ENCODE assay signal across 10 cellular contexts in genomic region chr20:38723982-38724602, GRCh38. TPM values are rescaled to one million over a fixed set of nuclear protein-coding genes. Genes with fewer than 3 reads are reported as not detected.
DNase-seq lines count a peak whose midpoint lies in the region; ATAC-seq and TF ChIP-seq lines count a peak whose summit lies in the region.
"Had no signal": no experiment of that assay in that cellular context is flagged by ENCODE, and none has a peak within 500 bp of the region (broad histone marks: within the 10 kb centered on the region; RNA-seq: fewer than 3 reads in every experiment).

SLC32A1 (plus strand) TSS chr20:38724486; CDS start chr20:38724725, 239 bp downstream.

- H3K27ac Mint-ChIP-seq in WTC11 = no peak within 1 kb of the TSS

- 2% methylated on average over 57 of the region's 58 CpGs for WGBS in thymus

- H3K4me3 Mint-ChIP-seq in WTC11 = peak within 1 kb of the TSS; percentile 74

- H3K4me3 ChIP-seq in left ventricle myocardium inferior (peak within 1 kb of the TSS; percentile 25), thymus (ENCODE audit: low read length) (peak within 1 kb of the TSS; percentile 37), PC-9 (no peak within 1 kb of the TSS)

- H3K9me3 ChIP-seq in left ventricle myocardium inferior (replicated peaks) (no peaks in the 10 kb centered on the region), thymus (ENCODE audit: control insufficient read depth) (peaks cover 6% of the 10 kb centered on the region), PC-9 (ENCODE audit: insufficient read depth, low read depth) (no peaks in the 10 kb centered on the region)
- H3K9me3 ChIP-seq: esophagus muscularis mucosa had no signal

- no peaks in the 10 kb centered on the region for H3K9me3 Mint-ChIP-seq in WTC11

- no TSS peak for BruUV-seq in PC-9 (replicated peaks; lab: Mats Ljungman, UMichigan)

- H3K36me3 Mint-ChIP-seq in WTC11 = no peaks in the 10 kb centered on the region

- H4K20me1 ChIP-seq in PC-9 (ENCODE audit: insufficient read depth) = no peaks in the 10 kb centered on the region

- DNase-seq in left ventricle myocardium inferior = no peak
- no peak for DNase-seq in Right ventricle myocardium superior
- peak; percentile 54 for DNase-seq in WTC11 (ENCODE audit: low spot score)
- DNase-seq in head of caudate nucleus = peak in 41 of 42 donors; percentile 28 to 84 (median 72)
- no peak for DNase-seq in NCI-H1048 (lab: John Stamatoyannopoulos, UW)
- DNase-seq in SW480 (ENCODE audit: low spot score) = no peak
- DNase-seq in PC-9 = no peak
- DNase-seq: DMS153 had no signal

- POLR2A ChIA-PET in WTC11 (lab: Charles Lee) = interaction anchor here (1.4 to 2.0 kb wide), 2 partner anchors 25 to 91 kb away, joined by 3 to 6 read pairs; partner anchors contain the start of gene ACTR5
- POLR2A ChIA-PET in PC-9 (lab: Charles Lee; ENCODE audit: unreplicated experiment) = interaction anchor here (0.6 kb wide), 1 partner anchor 795 kb away, joined by 3 read pairs; no protein-coding TSS in a partner anchor

- CTCF ChIA-PET in WTC11 (lab: Charles Lee) = interaction anchor here (0.6 to 11.1 kb wide), 26 partner anchors 9 to 686 kb away, joined by 3 to 188 read pairs (median 16); partner anchors contain the start of gene ACTR5
- CTCF ChIA-PET in PC-9 (lab: Charles Lee) = no interaction called here

- no peak within 1 kb of the TSS for H3K4me2 ChIP-seq in PC-9

- H3K36me3 ChIP-seq in left ventricle myocardium inferior = no peaks in the 10 kb centered on the region
- H3K36me3 ChIP-seq in thymus (ENCODE audit: control insufficient read depth, insufficient read depth) = no peaks in the 10 kb centered on the region
- no peaks in the 10 kb centered on the region for H3K36me3 ChIP-seq in PC-9 (ENCODE audit: low read depth)
- H3K36me3 ChIP-seq: esophagus muscularis mucosa had no signal

- TF ChIP-seq CTCF in left ventricle myocardium inferior (IDR thresholded peaks at IDR 0.05; ENCODE audit: borderline replicate concordance) = no peak
- no peak for TF ChIP-seq CTCF in WTC11 (IDR thresholded peaks at IDR 0.05)
- no peak for TF ChIP-seq CTCF in PC-9 (conservative IDR thresholded peaks at IDR 0.05)

- H3K4me1 Mint-ChIP-seq in WTC11 = peaks cover 56% of the 10 kb centered on the region

- H3K9me2 ChIP-seq in PC-9 (ENCODE audit: insufficient read depth) = no peaks in the 10 kb centered on the region

- no peak within 1 kb of the TSS for H2AFZ ChIP-seq in PC-9

- H3K27me3 ChIP-seq in left ventricle myocardium inferior (ENCODE audit: low read depth) (peaks cover 100% of the 10 kb centered on the region), thymus (ENCODE audit: control insufficient read depth, insufficient read depth) (peaks cover 83% of the 10 kb centered on the region), PC-9 (ENCODE audit: insufficient read depth, low read depth) (peaks cover 59% of the 10 kb centered on the region)

- H3K27ac ChIP-seq in left ventricle myocardium inferior (replicated peaks) (no peak within 1 kb of the TSS), thymus (ENCODE audit: low read depth) (no peak within 1 kb of the TSS), PC-9 (no peak within 1 kb of the TSS)
- H3K27ac ChIP-seq: esophagus muscularis mucosa had no signal

- ATAC-seq in Right ventricle myocardium superior (ENCODE audit: poor library complexity) (no peak), WTC11 (no peak)

- no peaks in the 10 kb centered on the region for H3F3A ChIP-seq in PC-9 (ENCODE audit: insufficient read depth, low read depth)

- intact Hi-C loops in left ventricle myocardium inferior (cut with micrococcal nuclease) (no loop called here), Right ventricle myocardium superior (cut with DNase I) (no loop called here), head of caudate nucleus (cut with DNase I) (no loop called here), PC-9 (cut with micrococcal nuclease; ENCODE audit: unreplicated experiment) (no loop called here)

- H3K4me1 ChIP-seq in left ventricle myocardium inferior (peaks cover 44% of the 10 kb centered on the region), thymus (ENCODE audit: control insufficient read depth, insufficient read depth, low read length) (peaks cover 37% of the 10 kb centered on the region), PC-9 (replicated peaks; ENCODE audit: insufficient read depth) (no peaks in the 10 kb centered on the region)

- no peaks in the 10 kb centered on the region for H3K79me2 ChIP-seq in PC-9 (ENCODE audit: low read depth)

- H3K27me3 Mint-ChIP-seq in WTC11 (ENCODE audit: low read depth) = peaks cover 100% of the 10 kb centered on the region

TF ChIP-seq in WTC11, 78 proteins besides CTCF, POLR2A, EP300 and RAD21:
- TF ChIP-seq NR2C2 (CRISPR knock-in tag; IDR thresholded peaks at IDR 0.05) (no peak), JUN (CRISPR knock-in tag; IDR thresholded peaks at IDR 0.05) (0 out of 2 replicates have a peak, but pooled peaks have one; percentile 10), PRDM15 (CRISPR knock-in tag; IDR thresholded peaks at IDR 0.05) (peak; percentile 93), CREB1 (CRISPR knock-in tag; IDR thresholded peaks at IDR 0.05) (0 out of 2 replicates have a peak, but pooled peaks have one; percentile 33)

RNA-seq across cellular contexts. Expression of gene SLC32A1, which starts in this region (rescaled TPM):
- not detected for total RNA-seq in left ventricle myocardium inferior
- total RNA-seq in Right ventricle myocardium superior = not detected
- total RNA-seq in WTC11 (2021) = 0.09 to 0.37 TPM (median 0.25 TPM) in 3 replicates
- 0.11 TPM for polyA plus RNA-seq in thymus
- not detected in 2 replicates for total RNA-seq in PC-9 (2021)
- total RNA-seq: esophagus muscularis mucosa had no signal

Comparison
In these comparisons a context has a peak if more than half of its experiments do, and no peak if none do; other contexts are left out.
1. Peak in DNase-seq in WTC11; RNA of the gene not detected or under 1 TPM.
2. DNase-seq: peak in head of caudate nucleus (41 of 42); none in left ventricle myocardium inferior (single experiment), Right ventricle myocardium superior (single experiment), NCI-H1048 (single experiment), SW480 (single experiment) and PC-9 (0 of 2).